1 cellular context compared by ENCODE assay signal in the genomic region with DNA sequence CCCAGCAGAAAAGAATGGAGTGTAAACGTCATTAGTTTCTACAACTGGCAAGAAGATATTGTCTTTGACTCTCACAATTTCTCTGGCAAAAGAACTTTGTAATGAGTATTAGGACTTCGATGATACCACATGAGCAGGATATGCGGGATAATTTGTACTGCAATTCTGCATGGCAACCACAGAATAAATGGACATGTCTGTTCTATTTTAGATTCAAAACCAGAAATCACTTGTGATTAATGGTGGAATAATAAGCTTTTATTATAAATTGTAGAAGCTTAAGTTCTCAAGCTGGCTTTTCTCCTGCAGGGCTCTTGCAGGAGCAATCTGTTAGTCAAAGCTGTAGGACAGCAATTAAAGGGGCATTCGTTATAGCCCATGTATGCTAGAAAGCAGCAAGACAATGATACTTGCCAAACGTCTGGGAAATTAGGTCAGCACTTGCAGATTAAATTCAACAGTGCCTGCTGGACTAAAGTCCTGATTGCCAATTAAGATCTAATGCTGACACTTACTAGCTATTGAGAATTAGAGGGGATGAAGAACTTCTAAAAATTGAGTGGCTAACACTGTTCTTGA.
TF ChIP-seq lines count a peak whose summit lies in the region.

No MANE protein-coding gene starts in this region.

TF ChIP-seq in SK-N-SH treated with all-trans-retinoic acid at 6 μM for 48 hours, 23 proteins besides CTCF, POLR2A, EP300 and RAD21 (continued from another document):
- TF ChIP-seq, protein P1, sequence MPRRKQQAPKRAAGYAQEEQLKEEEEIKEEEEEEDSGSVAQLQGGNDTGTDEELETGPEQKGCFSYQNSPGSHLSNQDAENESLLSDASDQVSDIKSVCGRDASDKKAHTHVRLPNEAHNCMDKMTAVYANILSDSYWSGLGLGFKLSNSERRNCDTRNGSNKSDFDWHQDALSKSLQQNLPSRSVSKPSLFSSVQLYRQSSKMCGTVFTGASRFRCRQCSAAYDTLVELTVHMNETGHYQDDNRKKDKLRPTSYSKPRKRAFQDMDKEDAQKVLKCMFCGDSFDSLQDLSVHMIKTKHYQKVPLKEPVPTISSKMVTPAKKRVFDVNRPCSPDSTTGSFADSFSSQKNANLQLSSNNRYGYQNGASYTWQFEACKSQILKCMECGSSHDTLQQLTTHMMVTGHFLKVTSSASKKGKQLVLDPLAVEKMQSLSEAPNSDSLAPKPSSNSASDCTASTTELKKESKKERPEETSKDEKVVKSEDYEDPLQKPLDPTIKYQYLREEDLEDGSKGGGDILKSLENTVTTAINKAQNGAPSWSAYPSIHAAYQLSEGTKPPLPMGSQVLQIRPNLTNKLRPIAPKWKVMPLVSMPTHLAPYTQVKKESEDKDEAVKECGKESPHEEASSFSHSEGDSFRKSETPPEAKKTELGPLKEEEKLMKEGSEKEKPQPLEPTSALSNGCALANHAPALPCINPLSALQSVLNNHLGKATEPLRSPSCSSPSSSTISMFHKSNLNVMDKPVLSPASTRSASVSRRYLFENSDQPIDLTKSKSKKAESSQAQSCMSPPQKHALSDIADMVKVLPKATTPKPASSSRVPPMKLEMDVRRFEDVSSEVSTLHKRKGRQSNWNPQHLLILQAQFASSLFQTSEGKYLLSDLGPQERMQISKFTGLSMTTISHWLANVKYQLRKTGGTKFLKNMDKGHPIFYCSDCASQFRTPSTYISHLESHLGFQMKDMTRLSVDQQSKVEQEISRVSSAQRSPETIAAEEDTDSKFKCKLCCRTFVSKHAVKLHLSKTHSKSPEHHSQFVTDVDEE (CRISPR knock-in tag; IDR thresholded peaks at IDR 0.05) = no peak
- TF ChIP-seq OSR1 (CRISPR knock-in tag; IDR thresholded peaks at IDR 0.05) = no peak
TF ChIP-seq in SK-N-SH treated with all-trans-retinoic acid at 6 μM for 48 hours: peak in this region for 0.
